Comparison of ENCODE assay signal across 9 cellular contexts in genomic region chr22:46066691-46067090, GRCh38.
DNase-seq lines count a peak whose midpoint lies in the region; ATAC-seq, FAIRE-seq and TF ChIP-seq lines count a peak whose summit lies in the region.
"Had no signal": no experiment of that assay in that cellular context is flagged by ENCODE, and none has a peak within 500 bp of the region (broad histone marks: within the 10 kb centered on the region; RNA-seq: fewer than 3 reads in every experiment).

No MANE protein-coding gene starts in this region.

- H3K36me3 Mint-ChIP-seq in Calu3 (ENCODE audit: insufficient read depth, unreplicated experiment), result peaks cover 71% of the 10 kb centered on the region
- H3K36me3 Mint-ChIP-seq in osteocyte (ENCODE audit: unreplicated experiment), result peaks cover 3% of the 10 kb centered on the region

- TF ChIP-seq RAD21 in H1 (IDR thresholded peaks at IDR 0.05 in 1 of 2, conservative IDR thresholded peaks at IDR 0.05 in 1 of 2; ENCODE audit: low read depth in 2 of 2, low read length in 2 of 2), result no peak

- CTCF ChIA-PET in Calu3 (lab: Charles Lee), result interaction anchor here (1.2 kb wide), 1 partner anchor 12 kb away, joined by 3 read pairs; no protein-coding TSS in a partner anchor
- CTCF ChIA-PET in H1 (lab: Charles Lee; ENCODE audit: partially characterized antibody), result no interaction called here

- H3K79me1 ChIP-seq in H1 (ENCODE audit: low read depth, low read length), result no peaks in the 10 kb centered on the region

- H4K5ac ChIP-seq in H1 (ENCODE audit: insufficient read length, low read depth, low read length), result no peak overlapping the region

- H3K27ac ChIP-seq in H1 (ENCODE audit: low read depth, low read length), result no peak overlapping the region

- no TSS peak for BruUV-seq in Calu3 (replicated peaks; lab: Mats Ljungman, UMichigan)

- H2BK120ac ChIP-seq in H1 (replicated peaks; ENCODE audit: low read depth, low read length), result no peak overlapping the region

- no peaks in the 10 kb centered on the region; a peak in 1 of 8 replicates for H3K36me3 ChIP-seq in H1 (ENCODE audit: control insufficient read depth in 2 of 4, insufficient read depth in 4 of 4, low read length in 3 of 4)

- H4K8ac ChIP-seq in H1 (ENCODE audit: extremely low read depth, insufficient read depth, low read length), result no peak overlapping the region

- H2BK20ac ChIP-seq in H1 (ENCODE audit: low read length), result no peak overlapping the region

- no peak for TF ChIP-seq POLR2A in H1 (IDR thresholded peaks at IDR 0.05; ENCODE audit: control extremely low read depth in 1 of 2, low read depth in 2 of 2, low read length in 2 of 2)

- H2BK5ac ChIP-seq in H1 (ENCODE audit: low read depth, low read length), result no peak overlapping the region

- H3K4me1 Mint-ChIP-seq in Calu3 (ENCODE audit: low read depth, unreplicated experiment), result peaks cover 42% of the 10 kb centered on the region
- H3K4me1 Mint-ChIP-seq in osteocyte (ENCODE audit: unreplicated experiment), result peaks cover 27% of the 10 kb centered on the region

- H3K23ac ChIP-seq in H1 (ENCODE audit: insufficient read length), result no peak overlapping the region

- H2BK12ac ChIP-seq in H1 (ENCODE audit: low read depth, low read length), result no peak overlapping the region

- no peak for FAIRE-seq in H1 (lab: Jason Lieb, UNC)

- no peak overlapping the region for H3K14ac ChIP-seq in H1 (ENCODE audit: insufficient read length)

- POLR2A ChIA-PET in H1 (lab: Charles Lee; ENCODE audit: partially characterized antibody), result no interaction called here

- peaks cover 3 to 59% (median 38%) of the 10 kb centered on the region in 4 experiments for H3K27me3 ChIP-seq in H1 (replicated peaks in 1 of 4; ENCODE audit: control insufficient read depth in 3 of 4, extremely low read depth in 1 of 4, insufficient read depth in 3 of 4, low read length in 3 of 4)

- H3K4me1 ChIP-seq in H1 (replicated peaks in 1 of 4; ENCODE audit: control insufficient read depth in 3 of 4, insufficient read depth in 4 of 4, low read length in 3 of 4), result peaks cover 3 to 11% (median 7%) of the 10 kb centered on the region in 4 experiments; a peak in 4 of 7 replicates

- peak overlapping the region; percentile 93 for H3K27ac Mint-ChIP-seq in Calu3 (ENCODE audit: unreplicated experiment)
- peak overlapping the region; percentile 11 for H3K27ac Mint-ChIP-seq in osteocyte (ENCODE audit: unreplicated experiment)

- H3K9me3 Mint-ChIP-seq in Calu3 (ENCODE audit: low read depth, unreplicated experiment) (no peaks in the 10 kb centered on the region), osteocyte (ENCODE audit: unreplicated experiment) (no peaks in the 10 kb centered on the region)

- intact Hi-C loops in Calu3 (cut with micrococcal nuclease; ENCODE audit: unreplicated experiment), result loop anchor here (2.0 kb wide), 1 partner anchor 18 kb away; no protein-coding TSS in a partner anchor

- peak overlapping the region; percentile 75; the same call in 1 of the 2 replicates for H2BK15ac ChIP-seq in H1 (ENCODE audit: low read length)

- H3K9me3 ChIP-seq in H1 (ENCODE audit: insufficient read depth in 2 of 2, low read depth in 1 of 2, low read length in 1 of 2), result no peaks in the 10 kb centered on the region

- H3K4me2 ChIP-seq in H1 (ENCODE audit: insufficient read depth in 1 of 2, low read depth in 2 of 2, low read length in 2 of 2), result no peak overlapping the region

- TF ChIP-seq EP300 in H1 (IDR thresholded peaks at IDR 0.05; ENCODE audit: borderline replicate concordance in 1 of 2, low read depth in 2 of 2, low read length in 2 of 2), result no peak

- H3K79me2 ChIP-seq in H1 (ENCODE audit: control insufficient read depth in 1 of 2, insufficient read depth in 2 of 2, low read length in 2 of 2), result no peaks in the 10 kb centered on the region

- no peak overlapping the region for H3K18ac ChIP-seq in H1 (ENCODE audit: extremely low read depth, low read length)

- H3K27me3 Mint-ChIP-seq in Calu3 (ENCODE audit: unreplicated experiment) (no peaks in the 10 kb centered on the region), osteocyte (ENCODE audit: unreplicated experiment) (no peaks in the 10 kb centered on the region)

- no peak overlapping the region for H3K56ac ChIP-seq in H1 (replicated peaks; ENCODE audit: insufficient read length, low read depth, low read length)

- DNase-seq in Calu3 (no peak), NCI-H2029 treated with DMSO at 0.1 percent for 48 hours (lab: John Stamatoyannopoulos, UW) (peak; percentile 50), H1 (ENCODE audit: low read depth in 1 of 2, low spot score in 2 of 2) (no peak), osteocyte (ENCODE audit: extremely low spot score, unreplicated experiment) (no peak), COLO829 (ENCODE audit: low spot score) (no peak), NAMALWA (ENCODE audit: low spot score) (no peak)
- DNase-seq: NCI-H2081 treated with DMSO at 0.1 percent for 48 hours had no signal

- peaks cover 9% of the 10 kb centered on the region; the same call in 1 of the 2 replicates for H3K23me2 ChIP-seq in H1 (ENCODE audit: low read depth, low read length)

- peak overlapping the region; percentile 71 for H3K4me3 Mint-ChIP-seq in Calu3 (ENCODE audit: low read depth, unreplicated experiment)
- H3K4me3 Mint-ChIP-seq in osteocyte (ENCODE audit: unreplicated experiment), result no peak overlapping the region

- no peak overlapping the region for H3K4me3 ChIP-seq in H1 (ENCODE audit: extremely low read depth in 1 of 4, insufficient read depth in 2 of 4, low read depth in 3 of 4, low read length in 4 of 4)

- H2AFZ ChIP-seq in H1 (ENCODE audit: low read length), result no peak overlapping the region

- no peak overlapping the region for H3K9ac ChIP-seq in H1 (replicated peaks in 1 of 4; ENCODE audit: extremely low read depth in 1 of 4, low read depth in 3 of 4, low read length in 3 of 4)

- no peak for ATAC-seq in HG02973 (IDR thresholded peaks at IDR 0.05; ENCODE audit: unreplicated experiment)
- no peak for ATAC-seq in GM19467 (IDR thresholded peaks at IDR 0.05; ENCODE audit: unreplicated experiment)

- H2AK5ac ChIP-seq in H1 (ENCODE audit: low read depth, low read length), result no peak overlapping the region

- no peak for TF ChIP-seq CTCF in Calu3 (IDR thresholded peaks at IDR 0.05; ENCODE audit: unreplicated experiment)
- TF ChIP-seq CTCF in H1 (IDR thresholded peaks at IDR 0.05; ENCODE audit: control extremely low read depth in 1 of 3, insufficient read depth in 1 of 3, low read depth in 1 of 3, low read length in 3 of 3), result no peak
- no peak for TF ChIP-seq CTCF in osteocyte (IDR thresholded peaks at IDR 0.05)

- H3K4ac ChIP-seq in H1 (replicated peaks; ENCODE audit: insufficient read length, low read depth, low read length), result no peak overlapping the region

- H4K20me1 ChIP-seq in H1 (replicated peaks in 1 of 2; ENCODE audit: control insufficient read depth in 1 of 2, insufficient read depth in 2 of 2, low read length in 2 of 2), result no peaks in the 10 kb centered on the region

- H4K91ac ChIP-seq in H1 (replicated peaks; ENCODE audit: insufficient read length, low read length), result no peak overlapping the region

- 95% methylated on average over 11 of the region's 11 CpGs; no CpG with 5 or more reads in 1 of the 2 experiments for WGBS in H1 (ENCODE audit: extremely low coverage in 1 of 2, insufficient coverage in 1 of 2, insufficient read length in 1 of 2, insufficient replicate concordance in 2 of 2, low coverage in 1 of 2, low lambda C conversion rate in 2 of 2, missing lambda C conversion rate in 1 of 2), 2 experiments

TF ChIP-seq in H1, 55 proteins besides CTCF, POLR2A, EP300 and RAD21:
- TF ChIP-seq BRCA1 (IDR thresholded peaks at IDR 0.05; ENCODE audit: low read depth, low read length) (no peak), KDM1A (IDR thresholded peaks at IDR 0.05; ENCODE audit: borderline replicate concordance, low read length) (no peak), EGR1 (IDR thresholded peaks at IDR 0.05; ENCODE audit: borderline replicate concordance, low read depth, low read length) (no peak), SRF (IDR thresholded peaks at IDR 0.05; ENCODE audit: low read depth, low read length) (no peak), PHF8 (conservative IDR thresholded peaks at IDR 0.05; ENCODE audit: low read depth, low read length) (no peak), TAF7 (optimal IDR thresholded peaks at IDR 0.05; ENCODE audit: borderline replicate concordance, low read depth, low read length) (no peak), RBBP5 (IDR thresholded peaks at IDR 0.05; ENCODE audit: borderline replicate concordance, low read depth, low read length) (no peak), TBP (IDR thresholded peaks at IDR 0.05; ENCODE audit: low read depth, low read length) (no peak), RFX5 (IDR thresholded peaks at IDR 0.05; ENCODE audit: borderline replicate concordance, low read depth, low read length) (no peak), GABPA (IDR thresholded peaks at IDR 0.05; ENCODE audit: borderline replicate concordance, insufficient read depth, low read length) (no peak), MAFK (IDR thresholded peaks at IDR 0.05; ENCODE audit: low read depth, low read length) (no peak), ZNF274 (IDR thresholded peaks at IDR 0.05; ENCODE audit: borderline replicate concordance, extremely low read depth, low read length) (no peak), JUN (IDR thresholded peaks at IDR 0.05; ENCODE audit: low read depth, low read length) (no peak), ASH2L (IDR thresholded peaks at IDR 0.05; ENCODE audit: low read length) (no peak)
- TF ChIP-seq, protein P1, sequence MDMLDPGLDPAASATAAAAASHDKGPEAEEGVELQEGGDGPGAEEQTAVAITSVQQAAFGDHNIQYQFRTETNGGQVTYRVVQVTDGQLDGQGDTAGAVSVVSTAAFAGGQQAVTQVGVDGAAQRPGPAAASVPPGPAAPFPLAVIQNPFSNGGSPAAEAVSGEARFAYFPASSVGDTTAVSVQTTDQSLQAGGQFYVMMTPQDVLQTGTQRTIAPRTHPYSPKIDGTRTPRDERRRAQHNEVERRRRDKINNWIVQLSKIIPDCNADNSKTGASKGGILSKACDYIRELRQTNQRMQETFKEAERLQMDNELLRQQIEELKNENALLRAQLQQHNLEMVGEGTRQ (IDR thresholded peaks at IDR 0.05; ENCODE audit: low read length), result no peak
- TF ChIP-seq, protein P2, sequence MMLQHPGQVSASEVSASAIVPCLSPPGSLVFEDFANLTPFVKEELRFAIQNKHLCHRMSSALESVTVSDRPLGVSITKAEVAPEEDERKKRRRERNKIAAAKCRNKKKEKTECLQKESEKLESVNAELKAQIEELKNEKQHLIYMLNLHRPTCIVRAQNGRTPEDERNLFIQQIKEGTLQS (IDR thresholded peaks at IDR 0.05; ENCODE audit: insufficient read depth, low read depth, low read length), result no peak
